ENCODE assay signal across 12 cellular contexts in the genomic region with DNA sequence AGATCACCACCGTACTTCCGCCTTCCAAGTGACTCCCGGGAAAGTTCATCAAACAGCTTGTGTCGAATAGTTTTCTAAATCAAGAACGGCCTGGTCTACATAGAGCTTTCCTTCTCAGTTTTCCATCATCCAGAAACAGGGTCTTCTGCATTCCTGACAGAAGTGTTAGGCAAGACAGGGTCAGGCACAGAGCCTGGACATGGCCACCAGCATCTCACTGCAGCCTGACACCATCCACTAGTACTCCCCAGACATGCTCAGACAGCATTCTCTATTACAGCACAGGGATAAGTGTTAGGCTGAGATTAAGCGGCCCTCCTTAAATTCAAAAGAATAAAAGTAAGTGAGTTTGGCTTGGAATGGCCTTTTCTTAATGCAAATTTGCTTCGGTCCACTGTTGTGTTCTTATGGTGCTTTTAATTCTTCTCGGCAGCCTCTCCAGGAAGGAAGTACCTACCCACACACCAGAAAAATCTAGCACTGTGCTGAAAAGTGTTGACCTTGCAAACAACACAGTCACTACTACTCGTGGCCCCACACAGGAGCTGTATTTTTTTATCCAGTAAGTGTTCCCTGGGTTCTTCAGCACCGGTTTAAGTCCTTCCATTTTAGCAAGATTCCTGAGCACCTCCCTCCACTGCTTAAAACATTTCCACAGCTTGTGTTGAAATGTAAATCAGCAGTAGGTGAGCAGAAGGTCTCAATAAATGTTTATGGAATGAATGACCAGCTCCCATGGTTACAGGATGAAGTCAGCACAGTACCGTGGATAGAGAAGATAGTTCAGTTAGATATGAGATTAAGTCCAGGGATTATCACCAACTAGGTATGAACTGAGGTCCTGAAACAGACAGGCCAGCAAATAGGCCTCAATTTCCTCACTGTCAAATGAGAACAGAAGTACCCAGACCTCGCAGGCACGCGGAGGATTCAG. TPM values are rescaled to one million over a fixed set of nuclear protein-coding genes. Genes with fewer than 3 reads are reported as not detected.
DNase-seq lines count a peak whose midpoint lies in the region; ATAC-seq, FAIRE-seq and TF ChIP-seq lines count a peak whose summit lies in the region.
"Had no signal": no experiment of that assay in that cellular context is flagged by ENCODE, and none has a peak within 500 bp of the region (broad histone marks: within the 10 kb centered on the region; RNA-seq: fewer than 3 reads in every experiment).

No MANE protein-coding gene starts in this region.

- no peaks in the 10 kb centered on the region for H3K27me3 ChIP-seq in lower lobe of right lung (ENCODE audit: low read depth)

- ATAC-seq in A549 = 0 out of 6 replicates have a peak, but pooled peaks of 1 of the 2 experiments have one; percentile 39
- ATAC-seq in lower lobe of right lung = peak; percentile 91 to 92
- no peak for ATAC-seq in HG03139 (IDR thresholded peaks at IDR 0.05; ENCODE audit: unreplicated experiment)

- intact Hi-C loops in lower lobe of right lung (cut with DNase I) = no loop called here

- TF ChIP-seq CTCF in A549 (IDR thresholded peaks at IDR 0.05) (no peak), lower lobe of right lung (IDR thresholded peaks at IDR 0.05) (no peak)

- TF ChIP-seq RAD21 in A549 (conservative IDR thresholded peaks at IDR 0.05 in 1 of 2, IDR thresholded peaks at IDR 0.05 in 1 of 2) = no peak

- no peak overlapping the region for H3K4me2 ChIP-seq in A549

- H3K27ac ChIP-seq in A549 (no peak overlapping the region), lower lobe of right lung (peak overlapping the region; percentile 80)
- H3K27ac ChIP-seq: prostate gland had no signal

- H3K36me3 ChIP-seq in lower lobe of right lung = peaks cover 32% of the 10 kb centered on the region
- H3K36me3 ChIP-seq: prostate gland had no signal

- TF ChIP-seq POLR2A in A549 (IDR thresholded peaks at IDR 0.05; ENCODE audit: low read length) = no peak

- POLR2A ChIA-PET in A549 (lab: Yijun Ruan, JAX) = no interaction called here

- FAIRE-seq in A549 (lab: Jason Lieb, UNC) = no peak
- FAIRE-seq: TTC549 had no signal

- no peaks in the 10 kb centered on the region for H3K4me1 ChIP-seq in A549
- peaks cover 19% of the 10 kb centered on the region for H3K4me1 ChIP-seq in lower lobe of right lung
- H3K4me1 ChIP-seq: prostate gland had no signal

- WGBS in A549 (ENCODE audit: missing lambda C conversion rate) = 94% methylated on average over 14 of the region's 14 CpGs

- DNase-seq in A549 (ENCODE audit: low read depth in 1 of 2, low spot score in 1 of 2) (no peak), GM04503 (ENCODE audit: low read depth) (peak; percentile 7), astrocyte of the hippocampus (ENCODE audit: low read depth, low spot score) (peak; percentile 26), lower lobe of right lung (no peak), putamen (ENCODE audit: low spot score) (no peak), NCI-H774 (lab: John Stamatoyannopoulos, UW) (no peak), hippocampal formation (lab: John Stamatoyannopoulos, UW) (no peak)
- DNase-seq: activated gamma-delta T cell, NCI-H2029 treated with DMSO at 0.1 percent for 48 hours had no signal

- no peak for TF ChIP-seq EP300 in A549 (IDR thresholded peaks at IDR 0.05)

- no peak overlapping the region for H3K4me3 ChIP-seq in A549
- H3K4me3 ChIP-seq in lower lobe of right lung = no peak overlapping the region
- H3K4me3 ChIP-seq: prostate gland had no signal

- H3K9me3 ChIP-seq in A549 (no peaks in the 10 kb centered on the region), lower lobe of right lung (no peaks in the 10 kb centered on the region)
- H3K9me3 ChIP-seq: prostate gland had no signal

- CTCF ChIA-PET in A549 (lab: Yijun Ruan, JAX) = interaction anchor here (1.3 kb wide), 1 partner anchor 16 kb away, joined by 4 read pairs; no protein-coding TSS in a partner anchor

TF ChIP-seq in A549, 52 proteins besides CTCF, POLR2A, EP300 and RAD21:
- no peak for TF ChIP-seq ZFP36 (IDR thresholded peaks at IDR 0.05; ENCODE audit: borderline replicate concordance, partially characterized antibody)
- peak; percentile 8 for TF ChIP-seq MAFK (IDR thresholded peaks at IDR 0.05; ENCODE audit: partially characterized antibody)
TF ChIP-seq in A549: peak in this region for 1.

RNA-seq across cellular contexts. Expression of gene SETD3, which starts 44.1 kb away (rescaled TPM):
- 53.9 and 59.7 TPM in 2 replicates for polyA plus RNA-seq in A549 (2011; rRNA removed)
- 19.3 and 25.5 TPM in 2 replicates for polyA plus RNA-seq in A549 (2012; cell fraction: cytosol; rRNA removed)
- 8.5 and 11.1 TPM in 2 replicates for polyA plus RNA-seq in A549 (2012; cell fraction: nucleus; rRNA removed)
- polyA plus RNA-seq in A549 (2017; fragmentation: RNase III; extraction: RNeasy Plus Mini Kit Qiagen cat#74134 plus additional on column Dnase treatment) = 41.2 to 44.7 TPM (median 43.1 TPM) in 3 replicates
- polyA minus RNA-seq in A549 (2011; rRNA and poly(A)+ RNA removed) = 47.2 and 53.5 TPM in 2 replicates
- total RNA-seq in lower lobe of right lung = 78.7 TPM

RNA-seq across cellular contexts. Expression of gene CCNK, which starts 44.7 kb away (rescaled TPM):
- polyA plus RNA-seq in A549 (2011; rRNA removed) = 22.7 and 38.9 TPM in 2 replicates
- polyA plus RNA-seq in A549 (2012; cell fraction: cytosol; rRNA removed) = 14.7 and 16.4 TPM in 2 replicates
- 12.0 and 19.6 TPM in 2 replicates for polyA plus RNA-seq in A549 (2012; cell fraction: nucleus; rRNA removed)
- polyA plus RNA-seq in A549 (2017; fragmentation: RNase III; extraction: RNeasy Plus Mini Kit Qiagen cat#74134 plus additional on column Dnase treatment) = 46.6 to 50.8 TPM (median 50.6 TPM) in 3 replicates
- 32.7 and 36.2 TPM in 2 replicates for polyA minus RNA-seq in A549 (2011; rRNA and poly(A)+ RNA removed)
- 53.6 TPM for total RNA-seq in lower lobe of right lung

Comparison
In these comparisons a context has a peak if more than half of its experiments do, and no peak if none do; other contexts are left out.
1. DNase-seq: peak in GM04503 (single experiment) and astrocyte of the hippocampus (single experiment); none in A549 (0 of 2), lower lobe of right lung (single experiment), putamen (single experiment), NCI-H774 (single experiment) and hippocampal formation (0 of 2).